In genomic region chr6:109480993-109481480, GRCh38 we compare ENCODE assay signal across 1 cellular context.
A peak's percentile ranks its signal among the peaks of the same experiment; 100 is the strongest.
TF ChIP-seq lines count a peak whose summit lies in the region.

No MANE protein-coding gene starts in this region.

TF ChIP-seq in K562, 482 proteins besides CTCF, POLR2A, EP300 and RAD21:
- 0 out of 2 replicates have a peak, but pooled peaks have one; percentile 26 for TF ChIP-seq CEBPG (CRISPR knock-in tag; IDR thresholded peaks at IDR 0.05)
- TF ChIP-seq CEBPG (tag; conservative IDR thresholded peaks at IDR 0.05 in 1 of 2, IDR thresholded peaks at IDR 0.05 in 1 of 2), result no peak
- TF ChIP-seq FOXK2 (conservative IDR thresholded peaks at IDR 0.05 in 1 of 2, IDR thresholded peaks at IDR 0.05 in 1 of 2; ENCODE audit: low read depth in 2 of 2), result no peak
- TF ChIP-seq, protein P1, sequence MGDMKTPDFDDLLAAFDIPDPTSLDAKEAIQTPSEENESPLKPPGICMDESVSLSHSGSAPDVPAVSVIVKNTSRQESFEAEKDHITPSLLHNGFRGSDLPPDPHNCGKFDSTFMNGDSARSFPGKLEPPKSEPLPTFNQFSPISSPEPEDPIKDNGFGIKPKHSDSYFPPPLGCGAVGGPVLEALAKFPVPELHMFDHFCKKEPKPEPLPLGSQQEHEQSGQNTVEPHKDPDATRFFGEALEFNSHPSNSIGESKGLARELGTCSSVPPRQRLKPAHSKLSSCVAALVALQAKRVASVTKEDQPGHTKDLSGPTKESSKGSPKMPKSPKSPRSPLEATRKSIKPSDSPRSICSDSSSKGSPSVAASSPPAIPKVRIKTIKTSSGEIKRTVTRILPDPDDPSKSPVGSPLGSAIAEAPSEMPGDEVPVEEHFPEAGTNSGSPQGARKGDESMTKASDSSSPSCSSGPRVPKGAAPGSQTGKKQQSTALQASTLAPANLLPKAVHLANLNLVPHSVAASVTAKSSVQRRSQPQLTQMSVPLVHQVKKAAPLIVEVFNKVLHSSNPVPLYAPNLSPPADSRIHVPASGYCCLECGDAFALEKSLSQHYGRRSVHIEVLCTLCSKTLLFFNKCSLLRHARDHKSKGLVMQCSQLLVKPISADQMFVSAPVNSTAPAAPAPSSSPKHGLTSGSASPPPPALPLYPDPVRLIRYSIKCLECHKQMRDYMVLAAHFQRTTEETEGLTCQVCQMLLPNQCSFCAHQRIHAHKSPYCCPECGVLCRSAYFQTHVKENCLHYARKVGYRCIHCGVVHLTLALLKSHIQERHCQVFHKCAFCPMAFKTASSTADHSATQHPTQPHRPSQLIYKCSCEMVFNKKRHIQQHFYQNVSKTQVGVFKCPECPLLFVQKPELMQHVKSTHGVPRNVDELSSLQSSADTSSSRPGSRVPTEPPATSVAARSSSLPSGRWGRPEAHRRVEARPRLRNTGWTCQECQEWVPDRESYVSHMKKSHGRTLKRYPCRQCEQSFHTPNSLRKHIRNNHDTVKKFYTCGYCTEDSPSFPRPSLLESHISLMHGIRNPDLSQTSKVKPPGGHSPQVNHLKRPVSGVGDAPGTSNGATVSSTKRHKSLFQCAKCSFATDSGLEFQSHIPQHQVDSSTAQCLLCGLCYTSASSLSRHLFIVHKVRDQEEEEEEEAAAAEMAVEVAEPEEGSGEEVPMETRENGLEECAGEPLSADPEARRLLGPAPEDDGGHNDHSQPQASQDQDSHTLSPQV (IDR thresholded peaks at IDR 0.05), result no peak
- TF ChIP-seq, protein P2, sequence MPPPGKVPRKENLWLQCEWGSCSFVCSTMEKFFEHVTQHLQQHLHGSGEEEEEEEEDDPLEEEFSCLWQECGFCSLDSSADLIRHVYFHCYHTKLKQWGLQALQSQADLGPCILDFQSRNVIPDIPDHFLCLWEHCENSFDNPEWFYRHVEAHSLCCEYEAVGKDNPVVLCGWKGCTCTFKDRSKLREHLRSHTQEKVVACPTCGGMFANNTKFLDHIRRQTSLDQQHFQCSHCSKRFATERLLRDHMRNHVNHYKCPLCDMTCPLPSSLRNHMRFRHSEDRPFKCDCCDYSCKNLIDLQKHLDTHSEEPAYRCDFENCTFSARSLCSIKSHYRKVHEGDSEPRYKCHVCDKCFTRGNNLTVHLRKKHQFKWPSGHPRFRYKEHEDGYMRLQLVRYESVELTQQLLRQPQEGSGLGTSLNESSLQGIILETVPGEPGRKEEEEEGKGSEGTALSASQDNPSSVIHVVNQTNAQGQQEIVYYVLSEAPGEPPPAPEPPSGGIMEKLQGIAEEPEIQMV (tag; conservative IDR thresholded peaks at IDR 0.05; ENCODE audit: low read depth), result no peak
- TF ChIP-seq ARID3A (IDR thresholded peaks at IDR 0.05; ENCODE audit: borderline replicate concordance, low read depth, low read length), result no peak
